Comparison of ENCODE assay signal across 8 cellular contexts in the genomic region with DNA sequence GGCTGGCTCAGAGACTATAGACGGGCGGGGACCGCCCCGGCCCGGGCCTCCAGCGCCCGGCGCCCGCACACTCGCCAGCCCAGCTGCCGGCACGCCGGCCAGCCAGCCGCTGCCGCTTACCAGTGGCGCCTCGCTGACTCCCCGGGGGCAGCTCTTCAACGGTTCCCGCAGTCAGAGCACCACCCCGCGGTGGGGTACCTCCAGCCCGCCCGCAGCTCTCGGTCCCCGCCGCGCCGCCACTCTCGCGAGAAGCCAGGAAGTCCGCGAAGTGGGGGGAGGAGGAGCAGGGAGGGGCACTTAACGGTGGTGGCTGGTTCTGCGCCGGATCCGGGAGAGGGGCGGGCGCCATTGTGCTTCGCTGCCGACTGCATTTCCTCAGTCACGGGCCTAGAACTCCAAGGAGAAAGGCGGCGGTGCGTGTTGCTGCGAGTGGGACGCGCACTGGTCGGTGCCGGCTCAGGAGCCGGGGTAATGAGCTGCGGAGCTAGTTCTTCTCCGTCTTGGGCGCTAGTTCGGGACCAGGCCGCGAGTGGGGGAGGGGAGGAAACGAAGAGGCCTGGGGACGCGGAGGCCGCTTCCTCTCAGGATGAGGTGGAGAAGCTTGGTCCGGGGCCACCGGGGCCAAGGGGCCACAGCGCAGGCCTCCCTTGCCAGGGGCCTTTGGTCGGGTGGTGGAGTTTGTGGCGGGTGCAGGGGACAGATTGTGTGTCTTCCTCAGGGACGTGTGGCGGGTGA. TPM values are rescaled to one million over a fixed set of nuclear protein-coding genes. Genes with fewer than 3 reads are reported as not detected.
DNase-seq lines count a peak whose midpoint lies in the region; ATAC-seq and TF ChIP-seq lines count a peak whose summit lies in the region.

A gene with protein sequence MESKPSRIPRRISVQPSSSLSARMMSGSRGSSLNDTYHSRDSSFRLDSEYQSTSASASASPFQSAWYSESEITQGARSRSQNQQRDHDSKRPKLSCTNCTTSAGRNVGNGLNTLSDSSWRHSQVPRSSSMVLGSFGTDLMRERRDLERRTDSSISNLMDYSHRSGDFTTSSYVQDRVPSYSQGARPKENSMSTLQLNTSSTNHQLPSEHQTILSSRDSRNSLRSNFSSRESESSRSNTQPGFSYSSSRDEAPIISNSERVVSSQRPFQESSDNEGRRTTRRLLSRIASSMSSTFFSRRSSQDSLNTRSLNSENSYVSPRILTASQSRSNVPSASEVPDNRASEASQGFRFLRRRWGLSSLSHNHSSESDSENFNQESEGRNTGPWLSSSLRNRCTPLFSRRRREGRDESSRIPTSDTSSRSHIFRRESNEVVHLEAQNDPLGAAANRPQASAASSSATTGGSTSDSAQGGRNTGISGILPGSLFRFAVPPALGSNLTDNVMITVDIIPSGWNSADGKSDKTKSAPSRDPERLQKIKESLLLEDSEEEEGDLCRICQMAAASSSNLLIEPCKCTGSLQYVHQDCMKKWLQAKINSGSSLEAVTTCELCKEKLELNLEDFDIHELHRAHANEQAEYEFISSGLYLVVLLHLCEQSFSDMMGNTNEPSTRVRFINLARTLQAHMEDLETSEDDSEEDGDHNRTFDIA (plus strand): TSS at position 313 of the 735 bp plus-strand sequence. CDS start 16,517 bp downstream, outside the sequence.

- peak in 1 of 2 donors; percentile 88 for TF ChIP-seq POLR2A in heart left ventricle (IDR thresholded peaks at IDR 0.05)
- TF ChIP-seq POLR2A in upper lobe of left lung (IDR thresholded peaks at IDR 0.05) = peak; percentile 84 to 99 (median 98)

- H3K9me3 ChIP-seq in adipocyte (ENCODE audit: control insufficient read depth, low read length) (no peaks in the 10 kb centered on the region), heart left ventricle (no peaks in the 10 kb centered on the region), upper lobe of left lung (no peaks in the 10 kb centered on the region)

- TF ChIP-seq EP300 in upper lobe of left lung (IDR thresholded peaks at IDR 0.05) = peak in 1 of 4 donors; percentile 64

- H3K4me1 ChIP-seq in adipocyte (ENCODE audit: control insufficient read depth, insufficient read depth, low read length) (peaks cover 27% of the 10 kb centered on the region), heart left ventricle (peaks cover 8 to 55% (median 40%) of the 10 kb centered on the region in 12 donors), upper lobe of left lung (peaks cover 42 to 51% (median 44%) of the 10 kb centered on the region in 4 donors)

- H3K27me3 ChIP-seq in adipocyte (replicated peaks; ENCODE audit: control insufficient read depth, insufficient read depth, low read length) = no peaks in the 10 kb centered on the region
- H3K27me3 ChIP-seq in heart left ventricle = no peaks in the 10 kb centered on the region
- no peaks in the 10 kb centered on the region for H3K27me3 ChIP-seq in upper lobe of left lung

- H3K36me3 ChIP-seq in adipocyte (ENCODE audit: control insufficient read depth, insufficient read depth, low read length, severe bottlenecking) = peaks cover 20% of the 10 kb centered on the region
- peaks cover 0 to 31% (median 16%) of the 10 kb centered on the region in 9 donors for H3K36me3 ChIP-seq in heart left ventricle
- H3K36me3 ChIP-seq in upper lobe of left lung = peaks cover 0 to 23% (median 11%) of the 10 kb centered on the region in 4 donors

- DNase-seq in NCI-H1417 treated with DMSO at 0.1 percent for 48 hours (lab: John Stamatoyannopoulos, UW) = peak; percentile 13
- DNase-seq in SW480 (ENCODE audit: low spot score) = peak; percentile 95
- peak; percentile 98 for DNase-seq in adipocyte (ENCODE audit: low read depth)
- peak; percentile 97 to 99 (median 97) for DNase-seq in heart left ventricle
- DNase-seq in posterior cingulate gyrus = peak; percentile 92 to 99 (median 95)
- peak; percentile 96 to 99 for DNase-seq in upper lobe of left lung

- intact Hi-C loops in heart left ventricle (cut with DNase I) (loop anchor here in 8 of 10 donors (1.0 to 10.0 kb wide), 9 partner anchors 35 to 232 kb away; a partner anchor contains a TSS), posterior cingulate gyrus (cut with DNase I) (loop anchor here (2.0 to 10.0 kb wide), 6 partner anchors 92 to 745 kb away; a partner anchor contains a TSS)

- H3K4me3 ChIP-seq in GM12875 (ENCODE audit: low read depth, low read length) (peak within 1 kb of the TSS; percentile 90), adipocyte (ENCODE audit: low read length) (peak within 1 kb of the TSS; percentile 94), heart left ventricle (peak within 1 kb of the TSS; percentile 70 to 100 (median 86)), upper lobe of left lung (peak within 1 kb of the TSS; percentile 50 to 89 (median 65))

- TF ChIP-seq CTCF in GM12875 (IDR thresholded peaks at IDR 0.05; ENCODE audit: borderline replicate concordance, insufficient read depth, low read depth, low read length) (peak; percentile 68), heart left ventricle (IDR thresholded peaks at IDR 0.05) (peak; percentile 28 to 78 (median 52)), upper lobe of left lung (IDR thresholded peaks at IDR 0.05) (peak; percentile 28 to 86 (median 72))

- H3K27ac ChIP-seq in heart left ventricle (peak within 1 kb of the TSS; percentile 91 to 100 (median 98)), upper lobe of left lung (peak within 1 kb of the TSS; percentile 97 to 100 (median 98))

- ATAC-seq in HG02798 (IDR thresholded peaks at IDR 0.05; ENCODE audit: poor library complexity, unreplicated experiment) = peak; percentile 92
- peak; percentile 98 to 99 (median 98) for ATAC-seq in heart left ventricle
- ATAC-seq in upper lobe of left lung (ENCODE audit: low FRiP score in 2 of 2) = peak; percentile 99

- H3K9ac ChIP-seq in adipocyte (ENCODE audit: low read length) = peak within 1 kb of the TSS; percentile 98

- WGBS in heart left ventricle, 4 donors = 0 to 1% (median 0%) methylated on average over 43 to 68 of the region's 68 CpGs
- 0% methylated on average over 4 to 59 of the region's 68 CpGs for WGBS in upper lobe of left lung, 2 donors

RNA-seq across cellular contexts. Expression of the gene that starts here (rescaled TPM):
- 10 to 100 TPM; 69.8 to 97.9 (median 84.4) TPM for total RNA-seq in heart left ventricle
- 10 to 100 TPM; 16.9 to 57.7 TPM for polyA plus RNA-seq in heart left ventricle
- total RNA-seq in upper lobe of left lung = 100 to 1,000 TPM in 2 of 6 donors, 10 to 100 TPM in 4; 64.6 to 135 (median 78.1) TPM

Comparison
In these comparisons a context has a peak if more than half of its experiments do, and no peak if none do; other contexts are left out.
1. Peak in every context shown above with its lines: DNase-seq, ATAC-seq, H3K4me3 ChIP-seq and H3K27ac ChIP-seq.
2. DNase-seq: peak in every context shown above with its lines; median percentile 98 in adipocyte; 98 in upper lobe of left lung; 97 in heart left ventricle; 95 in SW480; 95 in posterior cingulate gyrus; 13 in NCI-H1417 treated with DMSO at 0.1 percent for 48 hours.